In genomic region chr6:36623547-36624459, GRCh38 we compare ENCODE assay signal across 1 cellular context.
TF ChIP-seq lines count a peak whose summit lies in the region.

No MANE protein-coding gene starts in this region.

TF ChIP-seq in IMR-90, 13 proteins besides CTCF, POLR2A, EP300 and RAD21 (continued from another document):
- TF ChIP-seq, protein P1, sequence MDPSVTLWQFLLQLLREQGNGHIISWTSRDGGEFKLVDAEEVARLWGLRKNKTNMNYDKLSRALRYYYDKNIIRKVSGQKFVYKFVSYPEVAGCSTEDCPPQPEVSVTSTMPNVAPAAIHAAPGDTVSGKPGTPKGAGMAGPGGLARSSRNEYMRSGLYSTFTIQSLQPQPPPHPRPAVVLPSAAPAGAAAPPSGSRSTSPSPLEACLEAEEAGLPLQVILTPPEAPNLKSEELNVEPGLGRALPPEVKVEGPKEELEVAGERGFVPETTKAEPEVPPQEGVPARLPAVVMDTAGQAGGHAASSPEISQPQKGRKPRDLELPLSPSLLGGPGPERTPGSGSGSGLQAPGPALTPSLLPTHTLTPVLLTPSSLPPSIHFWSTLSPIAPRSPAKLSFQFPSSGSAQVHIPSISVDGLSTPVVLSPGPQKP (IDR thresholded peaks at IDR 0.05; ENCODE audit: borderline replicate concordance, low read depth, low read length) = no peak
- TF ChIP-seq SMC3 (IDR thresholded peaks at IDR 0.05; ENCODE audit: low read depth, low read length) = peak; percentile 95
- peak; percentile 16 for TF ChIP-seq RCOR1 (IDR thresholded peaks at IDR 0.05; ENCODE audit: insufficient replicate concordance, low read length)
- peak; percentile 65; the same call in 1 of the 2 replicates for TF ChIP-seq MAZ (IDR thresholded peaks at IDR 0.05; ENCODE audit: borderline replicate concordance, low read depth, low read length)
- TF ChIP-seq BHLHE40 (IDR thresholded peaks at IDR 0.05; ENCODE audit: low read depth, low read length) = no peak
- TF ChIP-seq, protein P2, sequence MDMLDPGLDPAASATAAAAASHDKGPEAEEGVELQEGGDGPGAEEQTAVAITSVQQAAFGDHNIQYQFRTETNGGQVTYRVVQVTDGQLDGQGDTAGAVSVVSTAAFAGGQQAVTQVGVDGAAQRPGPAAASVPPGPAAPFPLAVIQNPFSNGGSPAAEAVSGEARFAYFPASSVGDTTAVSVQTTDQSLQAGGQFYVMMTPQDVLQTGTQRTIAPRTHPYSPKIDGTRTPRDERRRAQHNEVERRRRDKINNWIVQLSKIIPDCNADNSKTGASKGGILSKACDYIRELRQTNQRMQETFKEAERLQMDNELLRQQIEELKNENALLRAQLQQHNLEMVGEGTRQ (IDR thresholded peaks at IDR 0.05; ENCODE audit: low read depth, low read length) = no peak
- no peak for TF ChIP-seq MAFK (IDR thresholded peaks at IDR 0.05; ENCODE audit: low read depth, low read length)
- TF ChIP-seq RFX5 (IDR thresholded peaks at IDR 0.05; ENCODE audit: low read depth, low read length) = no peak
- TF ChIP-seq FOS (IDR thresholded peaks at IDR 0.05; ENCODE audit: low read depth, low read length) = no peak
- TF ChIP-seq CHD1 (IDR thresholded peaks at IDR 0.05; ENCODE audit: low read depth, low read length) = peak; percentile 46; the same call in 1 of the 2 replicates
- peak; percentile 39; the same call in 1 of the 2 replicates for TF ChIP-seq MXI1 (IDR thresholded peaks at IDR 0.05; ENCODE audit: borderline replicate concordance, low read depth, low read length)
